12 cellular contexts compared by ENCODE assay signal in genomic region chr18:41096504-41096903, GRCh38.
A peak's percentile ranks its signal among the peaks of the same experiment; 100 is the strongest.
DNase-seq lines count a peak whose midpoint lies in the region; ATAC-seq and TF ChIP-seq lines count a peak whose summit lies in the region.
"Had no signal": no experiment of that assay in that cellular context is flagged by ENCODE, and none has a peak within 500 bp of the region (broad histone marks: within the 10 kb centered on the region; RNA-seq: fewer than 3 reads in every experiment).

No MANE protein-coding gene starts in this region.

- H3F3A ChIP-seq in GM23248 (ENCODE audit: insufficient read depth) (no peaks in the 10 kb centered on the region), neural progenitor cell (ENCODE audit: low read depth) (no peaks in the 10 kb centered on the region)

- H3K4me1 ChIP-seq in GM23248 (ENCODE audit: insufficient read depth) (no peaks in the 10 kb centered on the region), neural progenitor cell (no peaks in the 10 kb centered on the region)
- H3K4me1 ChIP-seq: esophagus squamous epithelium had no signal

- no peak overlapping the region for H3K4me3 Mint-ChIP-seq in neural progenitor cell
- H3K4me3 Mint-ChIP-seq in activated CD8-positive, alpha-beta memory T cell treated with anti-CD3 and anti-CD28 coated beads, Interleukin-2, amount 10 ng/mL, durations not matched to agents 7 days and 5 days, result no peak overlapping the region
- H3K4me3 Mint-ChIP-seq: naive thymus-derived CD8-positive, alpha-beta T cell had no signal

- DNase-seq in GM23248 (peak; percentile 24), NCI-H2171 treated with DMSO at 0.1 percent for 48 hours (lab: John Stamatoyannopoulos, UW) (peak; percentile 72), astrocyte of the cerebellum (ENCODE audit: low read depth) (peak; percentile 33), neural progenitor cell (ENCODE audit: low spot score) (peak; percentile 15), HuH-7 (ENCODE audit: low spot score) (no peak)
- DNase-seq in activated CD8-positive, alpha-beta memory T cell treated with anti-CD3 and anti-CD28 coated beads, Interleukin-2, amount 10 ng/mL, durations not matched to agents 7 days and 5 days, result no peak
- DNase-seq: activated gamma-delta T cell; esophagus squamous epithelium; naive thymus-derived CD8-positive, alpha-beta T cell; T-helper 2 cell had no signal

- H2AFZ ChIP-seq in GM23248, result no peak overlapping the region
- no peak overlapping the region for H2AFZ ChIP-seq in neural progenitor cell (replicated peaks)

- no peaks in the 10 kb centered on the region for H3K9me3 Mint-ChIP-seq in neural progenitor cell
- H3K9me3 Mint-ChIP-seq in activated CD8-positive, alpha-beta memory T cell treated with anti-CD3 and anti-CD28 coated beads, Interleukin-2, amount 10 ng/mL, durations not matched to agents 7 days and 5 days (ENCODE audit: low read depth), result peaks cover 7% of the 10 kb centered on the region

- in situ Hi-C loops in GM23248 (cut with MboI), result no loop called here
- in situ Hi-C loops in astrocyte of the cerebellum (cut with HindIII; ENCODE audit: low sequenced_read_pairs), result no loop called here

- H3K9ac ChIP-seq in GM23248, result no peak overlapping the region
- H3K9ac ChIP-seq in neural progenitor cell, result no peak overlapping the region

- CTCF ChIA-PET in activated CD8-positive, alpha-beta memory T cell treated with anti-CD3 and anti-CD28 coated beads, Interleukin-2, amount 10 ng/mL, durations not matched to agents 7 days and 5 days (lab: Charles Lee), result no interaction called here

- H4K20me1 ChIP-seq in GM23248 (ENCODE audit: insufficient read depth), result no peaks in the 10 kb centered on the region
- H4K20me1 ChIP-seq in neural progenitor cell (ENCODE audit: low read depth), result no peaks in the 10 kb centered on the region

- WGBS in GM23248 (ENCODE audit: low coverage in 1 of 2, low lambda C conversion rate in 2 of 2, missing lambda C conversion rate in 2 of 2), 2 experiments, result 14% methylated on average over 5 of the region's 5 CpGs

- H3K27me3 ChIP-seq in GM23248 (replicated peaks; ENCODE audit: insufficient read depth) (no peaks in the 10 kb centered on the region), neural progenitor cell (no peaks in the 10 kb centered on the region)
- H3K27me3 ChIP-seq: esophagus squamous epithelium had no signal

- H3K27ac Mint-ChIP-seq in neural progenitor cell, result no peak overlapping the region
- no peak overlapping the region for H3K27ac Mint-ChIP-seq in activated CD8-positive, alpha-beta memory T cell treated with anti-CD3 and anti-CD28 coated beads, Interleukin-2, amount 10 ng/mL, durations not matched to agents 7 days and 5 days
- H3K27ac Mint-ChIP-seq: naive thymus-derived CD8-positive, alpha-beta T cell had no signal

- H3K27me3 Mint-ChIP-seq in neural progenitor cell (ENCODE audit: insufficient read depth, low read depth), result no peaks in the 10 kb centered on the region
- H3K27me3 Mint-ChIP-seq in activated CD8-positive, alpha-beta memory T cell treated with anti-CD3 and anti-CD28 coated beads, Interleukin-2, amount 10 ng/mL, durations not matched to agents 7 days and 5 days, result no peaks in the 10 kb centered on the region
- H3K27me3 Mint-ChIP-seq: naive thymus-derived CD8-positive, alpha-beta T cell had no signal

- H3K36me3 ChIP-seq in GM23248 (ENCODE audit: low read depth) (no peaks in the 10 kb centered on the region), neural progenitor cell (no peaks in the 10 kb centered on the region)
- H3K36me3 ChIP-seq: esophagus squamous epithelium had no signal

- H3K4me1 Mint-ChIP-seq in neural progenitor cell, result peaks cover 3% of the 10 kb centered on the region
- no peaks in the 10 kb centered on the region for H3K4me1 Mint-ChIP-seq in activated CD8-positive, alpha-beta memory T cell treated with anti-CD3 and anti-CD28 coated beads, Interleukin-2, amount 10 ng/mL, durations not matched to agents 7 days and 5 days
- H3K4me1 Mint-ChIP-seq: naive thymus-derived CD8-positive, alpha-beta T cell had no signal

- H3K9me3 ChIP-seq in GM23248 (ENCODE audit: low read depth), result no peaks in the 10 kb centered on the region
- no peaks in the 10 kb centered on the region for H3K9me3 ChIP-seq in neural progenitor cell (ENCODE audit: low read depth)
- H3K9me3 ChIP-seq: esophagus squamous epithelium had no signal

- no peak for ATAC-seq in activated CD8-positive, alpha-beta memory T cell treated with anti-CD3 and anti-CD28 coated beads, Interleukin-2, amount 10 ng/mL, durations not matched to agents 7 days and 5 days
- ATAC-seq in GM18517 (IDR thresholded peaks at IDR 0.05; ENCODE audit: unreplicated experiment), result no peak
- no peak for ATAC-seq in HG02798 (IDR thresholded peaks at IDR 0.05; ENCODE audit: poor library complexity, unreplicated experiment)
- ATAC-seq: naive thymus-derived CD8-positive, alpha-beta T cell had no signal

- TF ChIP-seq CTCF in astrocyte of the cerebellum (IDR thresholded peaks at IDR 0.05; ENCODE audit: low read depth, low read length, missing control alignments), result peak; percentile 45
- peak; percentile 26 for TF ChIP-seq CTCF in neural progenitor cell (IDR thresholded peaks at IDR 0.05)

- no peak overlapping the region for H3K4me2 ChIP-seq in GM23248 (ENCODE audit: unreplicated experiment)
- no peak overlapping the region for H3K4me2 ChIP-seq in neural progenitor cell

- no peak overlapping the region for H3K4me3 ChIP-seq in GM23248
- H3K4me3 ChIP-seq in astrocyte of the cerebellum (ENCODE audit: low read depth, low read length), result no peak overlapping the region
- no peak overlapping the region for H3K4me3 ChIP-seq in neural progenitor cell
- H3K4me3 ChIP-seq: esophagus squamous epithelium had no signal

- H3K9me2 ChIP-seq in GM23248 (ENCODE audit: insufficient read depth), result no peaks in the 10 kb centered on the region

- H3K27ac ChIP-seq in GM23248 (no peak overlapping the region), neural progenitor cell (no peak overlapping the region)
- H3K27ac ChIP-seq: esophagus squamous epithelium had no signal

- H3K79me2 ChIP-seq in GM23248 (ENCODE audit: insufficient read depth), result no peaks in the 10 kb centered on the region
- no peaks in the 10 kb centered on the region for H3K79me2 ChIP-seq in neural progenitor cell (ENCODE audit: low read depth)

- no peaks in the 10 kb centered on the region for H3K36me3 Mint-ChIP-seq in neural progenitor cell
- no peaks in the 10 kb centered on the region for H3K36me3 Mint-ChIP-seq in activated CD8-positive, alpha-beta memory T cell treated with anti-CD3 and anti-CD28 coated beads, Interleukin-2, amount 10 ng/mL, durations not matched to agents 7 days and 5 days

Comparison
In these comparisons a context has a peak if more than half of its experiments do, and no peak if none do; other contexts are left out.
1. DNase-seq: peak in GM23248 (single experiment), NCI-H2171 treated with DMSO at 0.1 percent for 48 hours (single experiment), astrocyte of the cerebellum (single experiment) and neural progenitor cell (single experiment); none in HuH-7 (single experiment) and activated CD8-positive, alpha-beta memory T cell treated with anti-CD3 and anti-CD28 coated beads, Interleukin-2, amount 10 ng/mL, durations not matched to agents 7 days and 5 days (single experiment).